ENCODE assay signal across 11 cellular contexts in genomic region chr7:138243430-138243829, GRCh38.
DNase-seq lines count a peak whose midpoint lies in the region; ATAC-seq and TF ChIP-seq lines count a peak whose summit lies in the region.
"Had no signal": no experiment of that assay in that cellular context is flagged by ENCODE, and none has a peak within 500 bp of the region (broad histone marks: within the 10 kb centered on the region; RNA-seq: fewer than 3 reads in every experiment).

No MANE protein-coding gene starts in this region.

- no peak for TF ChIP-seq CTCF in astrocyte of the cerebellum (IDR thresholded peaks at IDR 0.05; ENCODE audit: low read depth, low read length, missing control alignments)

- H3K4me3 Mint-ChIP-seq in activated T-helper 1 cell treated with anti-CD3 and anti-CD28 coated beads, Interleukin-12 subunit alpha, Interleukin-12 subunit beta, Interleukin-2, Interleukin-4 antibody, amounts not matched to agents 30 ng/mL and 10 ng/mL and 1 ng/mL, durations not matched to agents 14 hours and 24 hours and 36 hours: no peak overlapping the region
- H3K4me3 Mint-ChIP-seq: activated CD8-positive, alpha-beta T cell treated with anti-CD3 and anti-CD28 coated beads for 36 hours had no signal

- H3K4me1 Mint-ChIP-seq in activated T-helper 1 cell treated with anti-CD3 and anti-CD28 coated beads, Interleukin-12 subunit alpha, Interleukin-12 subunit beta, Interleukin-2, Interleukin-4 antibody, amounts not matched to agents 30 ng/mL and 10 ng/mL and 1 ng/mL, durations not matched to agents 14 hours and 24 hours and 36 hours (ENCODE audit: low read depth): no peaks in the 10 kb centered on the region

- intact Hi-C loops in activated T-helper 1 cell treated with anti-CD3 and anti-CD28 coated beads, Interleukin-12 subunit alpha, Interleukin-12 subunit beta, Interleukin-2, Interleukin-4 antibody, amounts not matched to agents 30 ng/mL and 10 ng/mL and 1 ng/mL, durations not matched to agents 14 hours and 24 hours and 36 hours (cut with micrococcal nuclease): no loop called here

- no peak overlapping the region for H3K4me3 ChIP-seq in astrocyte of the cerebellum (ENCODE audit: low read depth, low read length)

- H3K27me3 Mint-ChIP-seq in activated T-helper 1 cell treated with anti-CD3 and anti-CD28 coated beads, Interleukin-12 subunit alpha, Interleukin-12 subunit beta, Interleukin-2, Interleukin-4 antibody, amounts not matched to agents 30 ng/mL and 10 ng/mL and 1 ng/mL, durations not matched to agents 14 hours and 24 hours and 36 hours (ENCODE audit: insufficient read depth): peaks cover 3% of the 10 kb centered on the region
- H3K27me3 Mint-ChIP-seq: activated CD8-positive, alpha-beta T cell treated with anti-CD3 and anti-CD28 coated beads for 36 hours had no signal

- no peaks in the 10 kb centered on the region for H3K9me3 Mint-ChIP-seq in activated T-helper 1 cell treated with anti-CD3 and anti-CD28 coated beads, Interleukin-12 subunit alpha, Interleukin-12 subunit beta, Interleukin-2, Interleukin-4 antibody, amounts not matched to agents 30 ng/mL and 10 ng/mL and 1 ng/mL, durations not matched to agents 14 hours and 24 hours and 36 hours

- in situ Hi-C loops in astrocyte of the cerebellum (cut with HindIII; ENCODE audit: low sequenced_read_pairs): no loop called here

- ATAC-seq in left lobe of liver: peak; percentile 90
- ATAC-seq in HG02642 (IDR thresholded peaks at IDR 0.05; ENCODE audit: poor library complexity, unreplicated experiment): no peak
- no peak for ATAC-seq in SK-N-SH treated with all-trans-retinoic acid at 6 μM for 48 hours
- ATAC-seq: activated CD8-positive, alpha-beta T cell treated with anti-CD3 and anti-CD28 coated beads for 36 hours; HCT116 had no signal

- no peak overlapping the region for H3K27ac Mint-ChIP-seq in activated T-helper 1 cell treated with anti-CD3 and anti-CD28 coated beads, Interleukin-12 subunit alpha, Interleukin-12 subunit beta, Interleukin-2, Interleukin-4 antibody, amounts not matched to agents 30 ng/mL and 10 ng/mL and 1 ng/mL, durations not matched to agents 14 hours and 24 hours and 36 hours
- H3K27ac Mint-ChIP-seq: activated CD8-positive, alpha-beta T cell treated with anti-CD3 and anti-CD28 coated beads for 36 hours had no signal

- H3K36me3 Mint-ChIP-seq in activated T-helper 1 cell treated with anti-CD3 and anti-CD28 coated beads, Interleukin-12 subunit alpha, Interleukin-12 subunit beta, Interleukin-2, Interleukin-4 antibody, amounts not matched to agents 30 ng/mL and 10 ng/mL and 1 ng/mL, durations not matched to agents 14 hours and 24 hours and 36 hours (ENCODE audit: low read depth): no peaks in the 10 kb centered on the region

- DNase-seq in DMS153 (lab: John Stamatoyannopoulos, UW) (peak; percentile 94), NCI-H2081 (lab: John Stamatoyannopoulos, UW) (peak; percentile 62 to 89), astrocyte of the cerebellum (ENCODE audit: low read depth) (peak; percentile 20), left lobe of liver (ENCODE audit: low spot score) (peak; percentile 80)
- no peak for DNase-seq in stimulated activated CD4-positive, alpha-beta T cell treated with anti-CD3 and anti-CD28 coated beads, Interleukin-4, amount 100 ng/mL, for 24 hours
- DNase-seq in activated T-helper 1 cell treated with anti-CD3 and anti-CD28 coated beads, Interleukin-12 subunit alpha, Interleukin-12 subunit beta, Interleukin-2, Interleukin-4 antibody, amounts not matched to agents 30 ng/mL and 10 ng/mL and 1 ng/mL, durations not matched to agents 14 hours and 24 hours and 36 hours (ENCODE audit: low spot score): no peak
- DNase-seq: activated CD8-positive, alpha-beta T cell treated with anti-CD3 and anti-CD28 coated beads for 36 hours; anterior cingulate cortex had no signal

TF ChIP-seq in SK-N-SH treated with all-trans-retinoic acid at 6 μM for 48 hours, 23 proteins besides CTCF, POLR2A, EP300 and RAD21:
- TF ChIP-seq ZFP3 (CRISPR knock-in tag; IDR thresholded peaks at IDR 0.05) (no peak), PPARA (CRISPR knock-in tag; IDR thresholded peaks at IDR 0.05; ENCODE audit: borderline replicate concordance) (no peak), GLIS3 (CRISPR knock-in tag; IDR thresholded peaks at IDR 0.05) (no peak), CSDC2 (CRISPR knock-in tag; IDR thresholded peaks at IDR 0.05) (no peak), ARNTL (CRISPR knock-in tag; IDR thresholded peaks at IDR 0.05; ENCODE audit: borderline replicate concordance, low read depth) (no peak), ZNF565 (CRISPR knock-in tag; conservative IDR thresholded peaks at IDR 0.05; ENCODE audit: low read depth) (no peak), SNAI2 (CRISPR knock-in tag; IDR thresholded peaks at IDR 0.05) (no peak), CREB5 (CRISPR knock-in tag; IDR thresholded peaks at IDR 0.05; ENCODE audit: low read depth) (no peak), TSHZ2 (CRISPR knock-in tag; IDR thresholded peaks at IDR 0.05) (no peak), CSRNP3 (CRISPR knock-in tag; IDR thresholded peaks at IDR 0.05) (no peak), ZFP30 (CRISPR knock-in tag; IDR thresholded peaks at IDR 0.05) (no peak), PATZ1 (CRISPR knock-in tag; IDR thresholded peaks at IDR 0.05; ENCODE audit: borderline replicate concordance) (no peak), OSR1 (CRISPR knock-in tag; IDR thresholded peaks at IDR 0.05) (no peak), TOX (CRISPR knock-in tag; IDR thresholded peaks at IDR 0.05; ENCODE audit: borderline replicate concordance) (no peak), ZNF70 (CRISPR knock-in tag; IDR thresholded peaks at IDR 0.05) (no peak)

Comparison
In these comparisons a context has a peak if more than half of its experiments do, and no peak if none do; other contexts are left out.
1. DNase-seq: peak in DMS153 (single experiment), NCI-H2081 (2 of 2), astrocyte of the cerebellum (single experiment) and left lobe of liver (single experiment); none in stimulated activated CD4-positive, alpha-beta T cell treated with anti-CD3 and anti-CD28 coated beads, Interleukin-4, amount 100 ng/mL, for 24 hours (single experiment) and activated T-helper 1 cell treated with anti-CD3 and anti-CD28 coated beads, Interleukin-12 subunit alpha, Interleukin-12 subunit beta, Interleukin-2, Interleukin-4 antibody, amounts not matched to agents 30 ng/mL and 10 ng/mL and 1 ng/mL, durations not matched to agents 14 hours and 24 hours and 36 hours (single experiment).